Comparison of ENCODE assay signal across 1 cellular context in the genomic region with DNA sequence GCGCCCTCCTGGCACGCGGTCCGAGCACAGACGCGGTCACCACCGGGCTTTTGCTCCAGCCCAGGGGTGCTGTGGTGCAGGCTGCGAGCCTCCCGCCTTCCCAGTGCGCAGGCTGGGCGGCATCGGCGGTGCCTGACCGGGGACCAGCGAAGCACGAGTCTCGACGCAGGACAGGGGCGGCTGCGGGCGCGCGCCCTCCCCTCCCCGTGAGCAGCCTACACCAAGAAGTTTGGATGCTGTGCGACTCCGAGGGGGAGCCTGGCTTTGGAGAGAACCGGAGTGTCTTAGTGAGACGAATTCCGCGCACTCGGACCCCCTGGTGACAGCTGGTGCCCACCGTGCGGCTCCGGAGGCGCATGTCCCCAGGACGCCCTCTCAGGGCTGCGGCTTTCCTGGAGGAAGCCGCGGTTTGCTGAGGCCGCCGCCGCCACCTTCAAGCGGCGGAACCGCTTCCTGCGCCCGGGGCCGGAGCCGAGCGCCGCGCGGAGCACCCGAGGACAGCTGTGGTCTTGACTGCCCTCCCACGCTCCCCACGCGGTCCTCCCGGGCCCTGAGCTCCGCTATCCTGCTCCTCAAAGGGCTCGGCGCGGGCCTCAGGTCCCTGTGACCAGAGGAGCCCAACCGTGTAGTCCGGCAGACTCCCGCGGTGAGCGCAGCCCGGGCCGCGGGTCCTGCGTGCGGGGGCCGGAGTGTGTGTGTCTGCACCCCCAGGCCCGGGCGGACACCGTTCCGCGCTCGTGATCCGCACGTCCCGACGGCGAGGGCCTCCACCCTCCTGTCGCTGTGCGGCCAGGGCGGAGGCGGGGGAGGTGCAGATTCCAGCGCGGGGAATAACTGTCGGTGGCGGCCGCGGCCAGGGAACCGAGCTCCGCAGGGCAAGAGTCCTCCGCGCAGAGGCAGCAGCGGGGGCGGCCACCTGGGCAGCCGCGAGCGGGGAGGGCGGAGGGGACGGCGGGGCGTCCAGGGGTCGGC.
TF ChIP-seq lines count a peak whose summit lies in the region.

No MANE protein-coding gene starts in this region.

TF ChIP-seq in SK-N-SH, 30 proteins besides CTCF, POLR2A, EP300 and RAD21:
- TF ChIP-seq MXI1 (IDR thresholded peaks at IDR 0.05; ENCODE audit: low read depth, low read length) (no peak), MEF2A (IDR thresholded peaks at IDR 0.05; ENCODE audit: borderline replicate concordance, low read depth) (no peak), POLR2AphosphoS5 (IDR thresholded peaks at IDR 0.05; ENCODE audit: low read depth, low read length) (no peak), ELF1 (IDR thresholded peaks at IDR 0.05) (no peak), ZBTB33 (IDR thresholded peaks at IDR 0.05; ENCODE audit: borderline replicate concordance, low read depth) (no peak), FOXM1 (IDR thresholded peaks at IDR 0.05; ENCODE audit: low read depth) (no peak), USF1 (IDR thresholded peaks at IDR 0.05; ENCODE audit: borderline replicate concordance, low read depth) (no peak), REST (IDR thresholded peaks at IDR 0.05; ENCODE audit: low read depth, low read length) (no peak), GATA2 (CRISPR knock-in tag; IDR thresholded peaks at IDR 0.05) (no peak), TEAD4 (IDR thresholded peaks at IDR 0.05; ENCODE audit: borderline replicate concordance, insufficient read depth) (no peak), CHD2 (IDR thresholded peaks at IDR 0.05; ENCODE audit: low read length, partially characterized antibody) (no peak), SMC3 (IDR thresholded peaks at IDR 0.05; ENCODE audit: low read depth, low read length) (no peak), RXRA (IDR thresholded peaks at IDR 0.05; ENCODE audit: borderline replicate concordance, low read depth) (no peak), YY1 (IDR thresholded peaks at IDR 0.05; ENCODE audit: low read depth) (no peak), GABPA (IDR thresholded peaks at IDR 0.05; ENCODE audit: low read depth) (no peak), RCOR1 (IDR thresholded peaks at IDR 0.05; ENCODE audit: low read length) (no peak)
- TF ChIP-seq, protein P1, sequence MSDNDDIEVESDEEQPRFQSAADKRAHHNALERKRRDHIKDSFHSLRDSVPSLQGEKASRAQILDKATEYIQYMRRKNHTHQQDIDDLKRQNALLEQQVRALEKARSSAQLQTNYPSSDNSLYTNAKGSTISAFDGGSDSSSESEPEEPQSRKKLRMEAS (IDR thresholded peaks at IDR 0.05; ENCODE audit: low read depth): no peak
- TF ChIP-seq, protein P2, sequence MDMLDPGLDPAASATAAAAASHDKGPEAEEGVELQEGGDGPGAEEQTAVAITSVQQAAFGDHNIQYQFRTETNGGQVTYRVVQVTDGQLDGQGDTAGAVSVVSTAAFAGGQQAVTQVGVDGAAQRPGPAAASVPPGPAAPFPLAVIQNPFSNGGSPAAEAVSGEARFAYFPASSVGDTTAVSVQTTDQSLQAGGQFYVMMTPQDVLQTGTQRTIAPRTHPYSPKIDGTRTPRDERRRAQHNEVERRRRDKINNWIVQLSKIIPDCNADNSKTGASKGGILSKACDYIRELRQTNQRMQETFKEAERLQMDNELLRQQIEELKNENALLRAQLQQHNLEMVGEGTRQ (IDR thresholded peaks at IDR 0.05; ENCODE audit: borderline replicate concordance, low read depth, low read length): no peak
TF ChIP-seq in SK-N-SH: peak in this region for 0.
